22 cellular contexts compared by ENCODE assay signal in genomic region chr11:34810107-34810562, GRCh38.
"Had no signal": no experiment of that assay in that cellular context is flagged by ENCODE, and none has a peak within 500 bp of the region (broad histone marks: within the 10 kb centered on the region; RNA-seq: fewer than 3 reads in every experiment).

No MANE protein-coding gene starts in this region.

- H3K4me3 ChIP-seq: gastrocnemius medialis, heart right ventricle, skin epidermis had no signal

- H3K9me3 ChIP-seq: neutrophil had no signal

- H3K9ac ChIP-seq: parathyroid adenoma had no signal

- H3K27ac Mint-ChIP-seq: activated CD4-positive, alpha-beta T cell treated with anti-CD3 and anti-CD28 coated beads, Interleukin-2, amount 10 ng/mL, durations not matched to agents 24 days and 14 days; activated naive CD8-positive, alpha-beta T cell treated with anti-CD3 and anti-CD28 coated beads for 36 hours; activated T-helper 1 cell treated with anti-CD3 and anti-CD28 coated beads, Interleukin-12 subunit alpha, Interleukin-12 subunit beta, Interleukin-2, Interleukin-4 antibody, amounts not matched to agents 30 ng/mL and 10 ng/mL and 1 ng/mL, durations not matched to agents 14 hours and 24 hours and 36 hours; brain; T-helper 1 cell treated with Interleukin-12 subunit alpha and Interleukin-12 subunit beta and Interleukin-4 antibody, amounts not matched to agents 30 μg/mL and 1 μg/mL, for 36 hours had no signal

- H3K36me3 Mint-ChIP-seq: activated naive CD8-positive, alpha-beta T cell treated with anti-CD3 and anti-CD28 coated beads for 36 hours had no signal

- ATAC-seq: gastrocnemius medialis; heart right ventricle; left cardiac atrium; naive thymus-derived CD4-positive, alpha-beta T cell had no signal

- H3K27ac ChIP-seq: gastrocnemius medialis, heart right ventricle, neutrophil, parathyroid adenoma had no signal

- H3K4me1 Mint-ChIP-seq: activated naive CD8-positive, alpha-beta T cell treated with anti-CD3 and anti-CD28 coated beads for 36 hours; brain; central memory CD8-positive, alpha-beta T cell had no signal

- DNase-seq: activated CD4-positive, CD25-positive, alpha-beta regulatory T cell; activated CD8-positive, alpha-beta memory T cell treated with anti-CD3 and anti-CD28 coated beads for 24 hours; activated naive CD8-positive, alpha-beta T cell treated with anti-CD3 and anti-CD28 coated beads for 36 hours; amygdala; cortex of kidney; effector CD8-positive, alpha-beta T cell; gastrocnemius medialis; heart right ventricle; left cardiac atrium; naive thymus-derived CD4-positive, alpha-beta T cell; stimulated activated CD4-positive, alpha-beta T cell treated with anti-CD3 and anti-CD28 coated beads, Interleukin-4, amount 100 ng/mL, for 4 hours; stimulated activated CD8-positive, alpha-beta memory T cell treated with anti-CD3 and anti-CD28 coated beads, Interleukin-4, amount 100 ng/mL, for 48 hours; stimulated activated naive CD4-positive, alpha-beta T cell treated with Interleukin-2 at 50 U/mL for 16 hours; substantia nigra had no signal

- H3K4me3 Mint-ChIP-seq: activated CD4-positive, alpha-beta T cell treated with anti-CD3 and anti-CD28 coated beads, Interleukin-2, amount 10 ng/mL, durations not matched to agents 24 days and 14 days; activated naive CD8-positive, alpha-beta T cell treated with anti-CD3 and anti-CD28 coated beads for 36 hours; activated T-helper 1 cell treated with anti-CD3 and anti-CD28 coated beads, Interleukin-12 subunit alpha, Interleukin-12 subunit beta, Interleukin-2, Interleukin-4 antibody, amounts not matched to agents 30 ng/mL and 10 ng/mL and 1 ng/mL, durations not matched to agents 14 hours and 24 hours and 36 hours; brain; central memory CD8-positive, alpha-beta T cell; T-helper 1 cell treated with Interleukin-12 subunit alpha and Interleukin-12 subunit beta and Interleukin-4 antibody, amounts not matched to agents 30 μg/mL and 1 μg/mL, for 36 hours had no signal

- H3K4me1 ChIP-seq: gastrocnemius medialis, heart right ventricle, parathyroid adenoma had no signal

- H3K79me2 ChIP-seq: parathyroid adenoma had no signal

- H3K27me3 ChIP-seq: gastrocnemius medialis, neutrophil had no signal

- H2AFZ ChIP-seq: parathyroid adenoma had no signal

- H3K36me3 ChIP-seq: gastrocnemius medialis, heart right ventricle, neutrophil had no signal

- H3K27me3 Mint-ChIP-seq: brain had no signal
